Comparison of ENCODE assay signal across 23 cellular contexts in the genomic region with DNA sequence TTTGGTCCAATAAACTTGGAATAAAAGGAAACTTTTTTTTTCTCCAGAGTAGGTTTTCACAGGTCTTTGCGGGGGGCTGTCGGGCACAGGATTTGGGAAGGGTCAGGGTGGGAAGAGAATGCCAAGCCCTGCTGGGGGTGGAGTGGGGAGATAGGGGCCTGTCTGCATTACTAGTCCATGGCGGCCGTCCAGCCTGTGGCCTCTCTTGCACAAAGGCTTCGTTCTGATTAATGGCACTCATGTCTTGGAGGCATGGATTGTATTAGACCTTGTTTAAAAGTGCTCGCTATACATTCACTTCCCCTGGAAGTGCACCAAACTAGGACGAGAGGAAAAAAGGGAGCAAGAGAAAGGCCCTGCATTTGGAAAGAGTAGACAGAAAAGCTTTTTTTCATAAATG. TPM values are rescaled to one million over a fixed set of nuclear protein-coding genes. Genes with fewer than 3 reads are reported as not detected.
DNase-seq lines count a peak whose midpoint lies in the region; ATAC-seq and TF ChIP-seq lines count a peak whose summit lies in the region.
"Had no signal": no experiment of that assay in that cellular context is flagged by ENCODE, and none has a peak within 500 bp of the region (broad histone marks: within the 10 kb centered on the region; RNA-seq: fewer than 3 reads in every experiment).

No MANE protein-coding gene starts in this region.

- H3K36me3 ChIP-seq in heart left ventricle (no peaks in the 10 kb centered on the region), Karpas-422 (ENCODE audit: insufficient read depth, low read length) (no peaks in the 10 kb centered on the region), gastroesophageal sphincter (no peaks in the 10 kb centered on the region)
- H3K36me3 ChIP-seq: colonic mucosa, WERI-Rb-1 had no signal

- no peak overlapping the region for H3K4me3 ChIP-seq in heart left ventricle
- no peak overlapping the region for H3K4me3 ChIP-seq in Karpas-422 (ENCODE audit: low read length)
- no peak overlapping the region for H3K4me3 ChIP-seq in gastroesophageal sphincter
- H3K4me3 ChIP-seq: colonic mucosa, mucosa of descending colon had no signal

- TF ChIP-seq POLR2A in heart left ventricle (IDR thresholded peaks at IDR 0.05) (no peak), gastroesophageal sphincter (IDR thresholded peaks at IDR 0.05) (no peak)

- TF ChIP-seq CTCF in heart left ventricle (IDR thresholded peaks at IDR 0.05) (no peak), omental fat pad (IDR thresholded peaks at IDR 0.05) (no peak), gastroesophageal sphincter (IDR thresholded peaks at IDR 0.05) (no peak)

- H3K27ac ChIP-seq in heart left ventricle (peak overlapping the region in 7 of 12 donors; percentile 3 to 68 (median 33)), epithelial cell of prostate (peak overlapping the region; percentile 55), Karpas-422 (ENCODE audit: low read length) (no peak overlapping the region), gastroesophageal sphincter (peak overlapping the region in 1 of 4 donors; percentile 55)
- H3K27ac ChIP-seq: colonic mucosa, foreskin keratinocyte, WERI-Rb-1 had no signal

- peak in 3 of 4 donors; percentile 6 to 17 (median 7) for ATAC-seq in heart left ventricle
- ATAC-seq in omental fat pad (ENCODE audit: low FRiP score): peak; percentile 24
- ATAC-seq in GM21723 (IDR thresholded peaks at IDR 0.05; ENCODE audit: unreplicated experiment): no peak
- ATAC-seq in gastroesophageal sphincter: no peak

- no peak for TF ChIP-seq EP300 in gastroesophageal sphincter (IDR thresholded peaks at IDR 0.05)

- H3K9me2 ChIP-seq in Karpas-422 (replicated peaks; ENCODE audit: insufficient read depth, low read length): no peaks in the 10 kb centered on the region

- H3K4me1 ChIP-seq in heart left ventricle: peaks cover 0 to 45% (median 16%) of the 10 kb centered on the region in 12 donors
- H3K4me1 ChIP-seq in Karpas-422 (ENCODE audit: low read length): no peaks in the 10 kb centered on the region
- H3K4me1 ChIP-seq in gastroesophageal sphincter: peaks cover 5 to 55% (median 23%) of the 10 kb centered on the region in 3 donors

- H3K9me3 ChIP-seq in heart left ventricle (no peaks in the 10 kb centered on the region), Karpas-422 (ENCODE audit: low read length) (no peaks in the 10 kb centered on the region), gastroesophageal sphincter (no peaks in the 10 kb centered on the region)
- H3K9me3 ChIP-seq: colonic mucosa, mucosa of descending colon had no signal

- no peaks in the 10 kb centered on the region for H4K20me1 ChIP-seq in Karpas-422 (ENCODE audit: insufficient read depth, low read depth, low read length)

- no peak overlapping the region for H3K4me2 ChIP-seq in Karpas-422 (ENCODE audit: low read depth, low read length, poor library complexity, severe bottlenecking)

- DNase-seq in heart left ventricle (peak in 2 of 5 donors; percentile 9 to 52), cardiac septum (ENCODE audit: low spot score) (no peak), epithelial cell of prostate (ENCODE audit: low read depth, low spot score) (no peak), omental fat pad (ENCODE audit: low spot score) (no peak), Karpas-422 (no peak), dermis blood vessel endothelial cell (no peak)
- DNase-seq: activated CD4-positive, alpha-beta T cell treated with anti-CD3 and anti-CD28 coated beads, Interleukin-2, amount 50 U/mL, for 4 hours; activated naive CD4-positive, alpha-beta T cell treated with anti-CD3 and anti-CD28 coated beads, Interleukin-2, amount 10 ng/mL, durations not matched to agents 7 days and 5 days; C1 segment of cervical spinal cord; NCI-H1105; NCI-H2107; NCI-H510A treated with DMSO at 0.1 percent for 48 hours; SHP77; stimulated activated CD4-positive, alpha-beta T cell treated with anti-CD3 and anti-CD28 coated beads, Interleukin-1b, Interleukin-23, amount 100 ng/mL, for 48 hours; stimulated activated naive CD4-positive, alpha-beta T cell; WERI-Rb-1 had no signal

- no peak overlapping the region for H2AFZ ChIP-seq in Karpas-422 (ENCODE audit: low read length)

- WGBS in heart left ventricle, 4 donors: 73 to 80% (median 76%) methylated on average over 7 of the region's 7 CpGs
- WGBS in gastroesophageal sphincter (ENCODE audit: low coverage in 1 of 2), 2 donors: 55 to 57% methylated on average over 3 to 6 of the region's 7 CpGs

- no peak overlapping the region for H3K9ac ChIP-seq in Karpas-422 (ENCODE audit: low read length)

- intact Hi-C loops in heart left ventricle (cut with DNase I): loop anchor here in 1 of 10 donors (5.0 kb wide), 1 partner anchor 36 kb away; a partner anchor contains a TSS
- intact Hi-C loops in cardiac septum (cut with DNase I): loop anchor here (5.0 to 10.0 kb wide), 2 partner anchors 61 to 186 kb away; no protein-coding TSS in a partner anchor

- no peaks in the 10 kb centered on the region for H3K27me3 ChIP-seq in heart left ventricle
- no peaks in the 10 kb centered on the region; the same call in 1 of the 2 replicates for H3K27me3 ChIP-seq in Karpas-422 (ENCODE audit: low read length)
- no peaks in the 10 kb centered on the region for H3K27me3 ChIP-seq in gastroesophageal sphincter
- H3K27me3 ChIP-seq: colonic mucosa, foreskin keratinocyte had no signal

- H3K79me2 ChIP-seq in Karpas-422 (ENCODE audit: low read length): no peaks in the 10 kb centered on the region

RNA-seq across cellular contexts. Expression of a gene that starts 37.2 kb away (rescaled TPM):
- total RNA-seq in heart left ventricle (10 to 100 TPM in 8 of 9 donors, 1 to 10 TPM in 1; 7.7 to 34.4 (median 14.9) TPM), cardiac septum (4.5 TPM), omental fat pad (10 to 100 TPM; 12.0 to 15.9 (median 13.9) TPM), gastroesophageal sphincter (10 to 100 TPM in 1 of 4 donors, 1 to 10 TPM in 3; 7.3 to 20.1 (median 8.4) TPM), dermis blood vessel endothelial cell (7.6 and 27.4 TPM in 2 replicates)
- polyA plus RNA-seq in heart left ventricle: 10 to 100 TPM in 1 of 2 donors, 1 to 10 TPM in 1; 2.4 to 14.9 TPM
- total RNA-seq in Karpas-422 (2014; rRNA removed; shearing (Covaris generic); ENCODE audit: low replicate concordance): not detected in 2 replicates
- total RNA-seq: foreskin keratinocyte; G401; T-helper 2 cell treated with Interferon-gamma antibody and Interleukin-4, amounts not matched to agents 100 ng/mL and 5 ng/mL, for 36 hours had no signal
- polyA plus RNA-seq: foreskin keratinocyte had no signal

Comparison
In these comparisons a context has a peak if more than half of its experiments do, and no peak if none do; other contexts are left out.
1. ATAC-seq: peak in heart left ventricle (3 of 4) and omental fat pad (single experiment); none in GM21723 (single experiment) and gastroesophageal sphincter (single experiment).